7 cellular contexts compared by ENCODE assay signal in the genomic region with DNA sequence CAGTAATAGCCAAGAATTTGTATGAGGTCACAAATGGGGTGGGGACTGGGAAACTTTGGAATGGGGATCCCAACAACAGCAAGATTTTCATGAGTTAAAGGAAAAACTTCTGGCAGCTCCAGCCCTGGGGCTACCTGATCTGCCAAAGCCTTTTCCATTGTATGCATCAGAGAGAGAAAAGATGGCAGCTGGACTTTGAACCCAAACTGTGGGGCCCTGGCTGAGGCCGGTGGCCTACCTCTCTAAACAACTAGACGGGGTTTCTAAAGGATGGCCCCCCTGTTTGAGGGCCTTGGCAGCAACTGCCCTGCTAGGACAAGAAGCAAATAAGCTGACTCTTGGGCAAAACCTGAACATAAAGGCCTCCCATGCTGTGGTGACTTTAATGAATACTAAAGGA. TPM values are rescaled to one million over a fixed set of nuclear protein-coding genes. Genes with fewer than 3 reads are reported as not detected.
"Had no signal": no experiment of that assay in that cellular context is flagged by ENCODE, and none has a peak within 500 bp of the region (broad histone marks: within the 10 kb centered on the region; RNA-seq: fewer than 3 reads in every experiment).

No MANE protein-coding gene starts in this region.

RNA-seq across cellular contexts. Expression of gene DAPL1, which starts 52.4 kb away (rescaled TPM):
- total RNA-seq: GM23248, GM23338, H1, H4, H7, H9, HFFc6 had no signal
- polyA plus RNA-seq: GM23248, GM23338, H1 had no signal
